ENCODE assay signal across 10 cellular contexts in the genomic region with DNA sequence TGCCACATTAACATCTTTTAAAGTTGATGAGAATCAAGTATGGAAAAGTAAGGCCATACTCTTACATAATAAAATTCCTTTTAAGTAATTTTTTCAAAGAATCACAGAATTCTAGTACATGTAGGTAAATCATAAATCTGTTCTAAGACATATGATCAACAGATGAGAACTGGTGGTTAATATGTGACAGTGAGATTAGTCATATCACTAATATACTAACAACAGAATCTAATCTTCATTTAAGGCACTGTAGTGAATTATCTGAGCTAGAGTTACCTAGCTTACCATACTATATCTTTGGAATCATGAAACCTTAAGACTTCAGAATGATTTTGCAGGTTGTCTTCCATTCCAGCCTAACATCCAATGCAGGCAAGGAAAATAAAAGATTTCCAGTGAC. TPM values are rescaled to one million over a fixed set of nuclear protein-coding genes. Genes with fewer than 3 reads are reported as not detected.
DNase-seq lines count a peak whose midpoint lies in the region; ATAC-seq, FAIRE-seq and TF ChIP-seq lines count a peak whose summit lies in the region.
"Had no signal": no experiment of that assay in that cellular context is flagged by ENCODE, and none has a peak within 500 bp of the region (broad histone marks: within the 10 kb centered on the region; RNA-seq: fewer than 3 reads in every experiment).

No MANE protein-coding gene starts in this region.

- in situ Hi-C loops in GM12878 (cut with MboI): no loop called here

- no peak overlapping the region for H2AFZ ChIP-seq in GM12878 (ENCODE audit: control insufficient read depth, low read depth, low read length)

- H3K4me3 ChIP-seq in GM12878: no peak overlapping the region

- H3K27me3 Mint-ChIP-seq in chondrocyte (ENCODE audit: low read depth): no peaks in the 10 kb centered on the region

- H3K9me3 Mint-ChIP-seq in chondrocyte (ENCODE audit: low read depth): no peaks in the 10 kb centered on the region

- H3K9me3 ChIP-seq in GM12878 (replicated peaks; ENCODE audit: control insufficient read depth, insufficient read depth, low read length): no peaks in the 10 kb centered on the region

- FAIRE-seq in GM12878 (lab: Jason Lieb, UNC): no peak

- TF ChIP-seq EP300 in GM12878 (IDR thresholded peaks at IDR 0.05; ENCODE audit: borderline replicate concordance in 1 of 2, control insufficient read depth in 1 of 2, low read depth in 2 of 2, low read length in 2 of 2): no peak

- TF ChIP-seq RAD21 in GM12878 (IDR thresholded peaks at IDR 0.05; ENCODE audit: insufficient read depth, low read depth, low read length): no peak

- no peaks in the 10 kb centered on the region for H4K20me1 ChIP-seq in GM12878 (ENCODE audit: control insufficient read depth, insufficient read depth)

- H3K9ac ChIP-seq in GM12878 (ENCODE audit: control insufficient read depth, insufficient read depth, low read length): no peak overlapping the region

- H3K79me2 ChIP-seq in GM12878 (ENCODE audit: control insufficient read depth, insufficient read depth, low read length): no peaks in the 10 kb centered on the region

- intact Hi-C loops in GM12878 (cut with micrococcal nuclease; ENCODE audit: unreplicated experiment): loop anchor here (10.0 kb wide), 2 partner anchors 335 to 1215 kb away; partner anchors contain the start of gene ASF1A

- H3K36me3 ChIP-seq in GM12878 (ENCODE audit: control insufficient read depth in 2 of 2, insufficient read depth in 2 of 2, low read length in 1 of 2): no peaks in the 10 kb centered on the region; a peak in 1 of 4 replicates
- H3K36me3 ChIP-seq: WERI-Rb-1 had no signal

- TF ChIP-seq CTCF in GM12878 (IDR thresholded peaks at IDR 0.05 in 2 of 3, conservative IDR thresholded peaks at IDR 0.05 in 1 of 3; ENCODE audit: control insufficient read depth in 2 of 3, extremely low read depth in 1 of 3, insufficient read depth in 1 of 3, low read depth in 3 of 3, low read length in 3 of 3) (no peak), chondrocyte (IDR thresholded peaks at IDR 0.05) (no peak)

- H3K4me3 Mint-ChIP-seq in chondrocyte (ENCODE audit: unreplicated experiment): no peak overlapping the region

- H3K4me1 Mint-ChIP-seq in chondrocyte (ENCODE audit: low read depth): peaks cover 24% of the 10 kb centered on the region

- POLR2A ChIA-PET in GM12878 (lab: Charles Lee): interaction anchor here (0.6 kb wide), 1 partner anchor 78 kb away, joined by 4 read pairs; no protein-coding TSS in a partner anchor

- DNase-seq in GM12878 (ENCODE audit: low read depth, low spot score) (no peak), chondrocyte (ENCODE audit: low spot score) (no peak), DMS 273 (lab: John Stamatoyannopoulos, UW; ENCODE audit: unreplicated experiment) (no peak)
- no peak for DNase-seq in activated effector memory CD4-positive, alpha-beta T cell treated with Interleukin-2 at 50 U/mL for 16 hours
- DNase-seq: NCI-H524, WERI-Rb-1 had no signal

- CTCF ChIA-PET in GM12878 (lab: Yijun Ruan, JAX): interaction anchor here (1.0 to 1.2 kb wide), 2 partner anchors 21 to 215 kb away, joined by 3 read pairs; no protein-coding TSS in a partner anchor

- TF ChIP-seq POLR2A in GM12878 (IDR thresholded peaks at IDR 0.05; ENCODE audit: low read depth, low read length): no peak

- SMC1A ChIA-PET in GM12878 (lab: Charles Lee; ENCODE audit: uncharacterized antibody, unreplicated experiment): interaction anchor here (0.6 to 0.9 kb wide), 2 partner anchors 58 to 236 kb away, joined by 3 to 4 read pairs; no protein-coding TSS in a partner anchor

- peak; percentile 67 for ATAC-seq in GM18517 (IDR thresholded peaks at IDR 0.05; ENCODE audit: unreplicated experiment)
- ATAC-seq in GM19395 (IDR thresholded peaks at IDR 0.05; ENCODE audit: unreplicated experiment): peak; percentile 62
- peak; percentile 57 for ATAC-seq in HG03139 (IDR thresholded peaks at IDR 0.05; ENCODE audit: unreplicated experiment)
- ATAC-seq in GM12878: peak; percentile 57
- ATAC-seq in GM19397 (IDR thresholded peaks at IDR 0.05; ENCODE audit: unreplicated experiment): no peak

- RAD21 ChIA-PET in GM12878 (lab: Charles Lee; ENCODE audit: unreplicated experiment): interaction anchor here (1.1 kb wide), 1 partner anchor 21 kb away, joined by 3 read pairs; no protein-coding TSS in a partner anchor

- no peak overlapping the region for H3K27ac ChIP-seq in GM12878 (ENCODE audit: control insufficient read depth, insufficient read depth)
- H3K27ac ChIP-seq: WERI-Rb-1 had no signal

- H3K4me1 ChIP-seq in GM12878 (ENCODE audit: control insufficient read depth, insufficient read depth, low read length): peaks cover 6% of the 10 kb centered on the region

- no peaks in the 10 kb centered on the region for H3K27me3 ChIP-seq in GM12878 (replicated peaks in 1 of 2; ENCODE audit: control insufficient read depth in 2 of 2, insufficient read depth in 2 of 2, low read length in 1 of 2)

- no peak overlapping the region for H3K4me2 ChIP-seq in GM12878 (ENCODE audit: control insufficient read depth, insufficient read depth)

- no peak overlapping the region for H3K27ac Mint-ChIP-seq in chondrocyte (ENCODE audit: unreplicated experiment)

- H3K36me3 Mint-ChIP-seq in chondrocyte (ENCODE audit: low read depth): peaks cover 3% of the 10 kb centered on the region

- no TSS peak for BruUV-seq in GM12878 (replicated peaks; lab: Mats Ljungman, UMichigan)

TF ChIP-seq in GM12878, 131 proteins besides CTCF, POLR2A, EP300 and RAD21 (continues in another document):
- TF ChIP-seq, protein P1, sequence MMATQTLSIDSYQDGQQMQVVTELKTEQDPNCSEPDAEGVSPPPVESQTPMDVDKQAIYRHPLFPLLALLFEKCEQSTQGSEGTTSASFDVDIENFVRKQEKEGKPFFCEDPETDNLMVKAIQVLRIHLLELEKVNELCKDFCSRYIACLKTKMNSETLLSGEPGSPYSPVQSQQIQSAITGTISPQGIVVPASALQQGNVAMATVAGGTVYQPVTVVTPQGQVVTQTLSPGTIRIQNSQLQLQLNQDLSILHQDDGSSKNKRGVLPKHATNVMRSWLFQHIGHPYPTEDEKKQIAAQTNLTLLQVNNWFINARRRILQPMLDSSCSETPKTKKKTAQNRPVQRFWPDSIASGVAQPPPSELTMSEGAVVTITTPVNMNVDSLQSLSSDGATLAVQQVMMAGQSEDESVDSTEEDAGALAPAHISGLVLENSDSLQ (IDR thresholded peaks at IDR 0.05): no peak
- TF ChIP-seq LARP7 (IDR thresholded peaks at IDR 0.05) (no peak), WRNIP1 (IDR thresholded peaks at IDR 0.05; ENCODE audit: borderline replicate concordance, low read depth, low read length) (no peak), RELB (IDR thresholded peaks at IDR 0.05; ENCODE audit: low read depth) (no peak), EZH2 (IDR thresholded peaks at IDR 0.05; ENCODE audit: borderline replicate concordance, control insufficient read depth, low read depth, low read length) (no peak)

RNA-seq across cellular contexts. Expression of gene PLN, which starts 11.6 kb away (rescaled TPM):
- not detected in 2 replicates for total RNA-seq in GM12878 (2013; cell fraction: nucleolus; rRNA removed)
- total RNA-seq in GM12878 (2014; rRNA removed): not detected in 2 replicates
- total RNA-seq in GM12878 (2014; rRNA removed; fragmentation: Illumina TruSeq; extraction: Trizol): not detected in 2 replicates
- total RNA-seq in GM12878 (2021): not detected in 2 replicates
- polyA plus RNA-seq in GM12878 (2011; ENCODE audit: low read depth): not detected
- polyA plus RNA-seq in GM12878 (2011; rRNA removed): not detected in 2 replicates
- polyA plus RNA-seq in GM12878 (2011; cell fraction: cytosol; rRNA removed): not detected in 2 replicates
- not detected in 2 replicates for polyA plus RNA-seq in GM12878 (2011; cell fraction: nucleus; rRNA removed)
- 0.06 TPM in 1 of 2 replicates, not detected in the other for polyA plus RNA-seq in GM12878 (2012)
- not detected in 2 replicates for polyA plus RNA-seq in GM12878 (2014; fragmentation: Illumina TruSeq; extraction: Trizol)
- not detected for polyA plus RNA-seq in GM12878 (2014; fragmentation: Nextera tagmentation; extraction: Ambion mirVana)
- polyA plus RNA-seq in GM12878 (2014; rRNA removed): not detected in 2 replicates
- polyA plus RNA-seq in GM12878 (2016; fragmentation: Nextera tagmentation; extraction: Ambion mirVana): under 1 TPM; 0.16 to 0.44 TPM
- not detected in 2 replicates for polyA minus RNA-seq in GM12878 (2011; rRNA and poly(A)+ RNA removed)
- polyA minus RNA-seq in GM12878 (2011; cell fraction: cytosol; rRNA and poly(A)+ RNA removed): not detected in 2 replicates
- polyA minus RNA-seq in GM12878 (2011; cell fraction: nucleus; rRNA and poly(A)+ RNA removed): 0.12 TPM in 1 of 2 replicates, not detected in the other
- total RNA-seq in chondrocyte: 0.18 TPM in 1 of 3 replicates, not detected in the others
